ENCODE assay signal across 1 cellular context in genomic region chr5:60821488-60822284, GRCh38.
TF ChIP-seq lines count a peak whose summit lies in the region.

No MANE protein-coding gene starts in this region.

TF ChIP-seq in K562, 482 proteins besides CTCF, POLR2A, EP300 and RAD21 (continued from another document):
- TF ChIP-seq, protein P1, sequence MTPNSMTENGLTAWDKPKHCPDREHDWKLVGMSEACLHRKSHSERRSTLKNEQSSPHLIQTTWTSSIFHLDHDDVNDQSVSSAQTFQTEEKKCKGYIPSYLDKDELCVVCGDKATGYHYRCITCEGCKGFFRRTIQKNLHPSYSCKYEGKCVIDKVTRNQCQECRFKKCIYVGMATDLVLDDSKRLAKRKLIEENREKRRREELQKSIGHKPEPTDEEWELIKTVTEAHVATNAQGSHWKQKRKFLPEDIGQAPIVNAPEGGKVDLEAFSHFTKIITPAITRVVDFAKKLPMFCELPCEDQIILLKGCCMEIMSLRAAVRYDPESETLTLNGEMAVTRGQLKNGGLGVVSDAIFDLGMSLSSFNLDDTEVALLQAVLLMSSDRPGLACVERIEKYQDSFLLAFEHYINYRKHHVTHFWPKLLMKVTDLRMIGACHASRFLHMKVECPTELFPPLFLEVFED (CRISPR knock-in tag; conservative IDR thresholded peaks at IDR 0.05), result no peak
- TF ChIP-seq ZC3H4 (CRISPR knock-in tag; IDR thresholded peaks at IDR 0.05; ENCODE audit: borderline replicate concordance), result no peak
- no peak for TF ChIP-seq PHTF2 (CRISPR knock-in tag; IDR thresholded peaks at IDR 0.05)
- TF ChIP-seq, protein P2, sequence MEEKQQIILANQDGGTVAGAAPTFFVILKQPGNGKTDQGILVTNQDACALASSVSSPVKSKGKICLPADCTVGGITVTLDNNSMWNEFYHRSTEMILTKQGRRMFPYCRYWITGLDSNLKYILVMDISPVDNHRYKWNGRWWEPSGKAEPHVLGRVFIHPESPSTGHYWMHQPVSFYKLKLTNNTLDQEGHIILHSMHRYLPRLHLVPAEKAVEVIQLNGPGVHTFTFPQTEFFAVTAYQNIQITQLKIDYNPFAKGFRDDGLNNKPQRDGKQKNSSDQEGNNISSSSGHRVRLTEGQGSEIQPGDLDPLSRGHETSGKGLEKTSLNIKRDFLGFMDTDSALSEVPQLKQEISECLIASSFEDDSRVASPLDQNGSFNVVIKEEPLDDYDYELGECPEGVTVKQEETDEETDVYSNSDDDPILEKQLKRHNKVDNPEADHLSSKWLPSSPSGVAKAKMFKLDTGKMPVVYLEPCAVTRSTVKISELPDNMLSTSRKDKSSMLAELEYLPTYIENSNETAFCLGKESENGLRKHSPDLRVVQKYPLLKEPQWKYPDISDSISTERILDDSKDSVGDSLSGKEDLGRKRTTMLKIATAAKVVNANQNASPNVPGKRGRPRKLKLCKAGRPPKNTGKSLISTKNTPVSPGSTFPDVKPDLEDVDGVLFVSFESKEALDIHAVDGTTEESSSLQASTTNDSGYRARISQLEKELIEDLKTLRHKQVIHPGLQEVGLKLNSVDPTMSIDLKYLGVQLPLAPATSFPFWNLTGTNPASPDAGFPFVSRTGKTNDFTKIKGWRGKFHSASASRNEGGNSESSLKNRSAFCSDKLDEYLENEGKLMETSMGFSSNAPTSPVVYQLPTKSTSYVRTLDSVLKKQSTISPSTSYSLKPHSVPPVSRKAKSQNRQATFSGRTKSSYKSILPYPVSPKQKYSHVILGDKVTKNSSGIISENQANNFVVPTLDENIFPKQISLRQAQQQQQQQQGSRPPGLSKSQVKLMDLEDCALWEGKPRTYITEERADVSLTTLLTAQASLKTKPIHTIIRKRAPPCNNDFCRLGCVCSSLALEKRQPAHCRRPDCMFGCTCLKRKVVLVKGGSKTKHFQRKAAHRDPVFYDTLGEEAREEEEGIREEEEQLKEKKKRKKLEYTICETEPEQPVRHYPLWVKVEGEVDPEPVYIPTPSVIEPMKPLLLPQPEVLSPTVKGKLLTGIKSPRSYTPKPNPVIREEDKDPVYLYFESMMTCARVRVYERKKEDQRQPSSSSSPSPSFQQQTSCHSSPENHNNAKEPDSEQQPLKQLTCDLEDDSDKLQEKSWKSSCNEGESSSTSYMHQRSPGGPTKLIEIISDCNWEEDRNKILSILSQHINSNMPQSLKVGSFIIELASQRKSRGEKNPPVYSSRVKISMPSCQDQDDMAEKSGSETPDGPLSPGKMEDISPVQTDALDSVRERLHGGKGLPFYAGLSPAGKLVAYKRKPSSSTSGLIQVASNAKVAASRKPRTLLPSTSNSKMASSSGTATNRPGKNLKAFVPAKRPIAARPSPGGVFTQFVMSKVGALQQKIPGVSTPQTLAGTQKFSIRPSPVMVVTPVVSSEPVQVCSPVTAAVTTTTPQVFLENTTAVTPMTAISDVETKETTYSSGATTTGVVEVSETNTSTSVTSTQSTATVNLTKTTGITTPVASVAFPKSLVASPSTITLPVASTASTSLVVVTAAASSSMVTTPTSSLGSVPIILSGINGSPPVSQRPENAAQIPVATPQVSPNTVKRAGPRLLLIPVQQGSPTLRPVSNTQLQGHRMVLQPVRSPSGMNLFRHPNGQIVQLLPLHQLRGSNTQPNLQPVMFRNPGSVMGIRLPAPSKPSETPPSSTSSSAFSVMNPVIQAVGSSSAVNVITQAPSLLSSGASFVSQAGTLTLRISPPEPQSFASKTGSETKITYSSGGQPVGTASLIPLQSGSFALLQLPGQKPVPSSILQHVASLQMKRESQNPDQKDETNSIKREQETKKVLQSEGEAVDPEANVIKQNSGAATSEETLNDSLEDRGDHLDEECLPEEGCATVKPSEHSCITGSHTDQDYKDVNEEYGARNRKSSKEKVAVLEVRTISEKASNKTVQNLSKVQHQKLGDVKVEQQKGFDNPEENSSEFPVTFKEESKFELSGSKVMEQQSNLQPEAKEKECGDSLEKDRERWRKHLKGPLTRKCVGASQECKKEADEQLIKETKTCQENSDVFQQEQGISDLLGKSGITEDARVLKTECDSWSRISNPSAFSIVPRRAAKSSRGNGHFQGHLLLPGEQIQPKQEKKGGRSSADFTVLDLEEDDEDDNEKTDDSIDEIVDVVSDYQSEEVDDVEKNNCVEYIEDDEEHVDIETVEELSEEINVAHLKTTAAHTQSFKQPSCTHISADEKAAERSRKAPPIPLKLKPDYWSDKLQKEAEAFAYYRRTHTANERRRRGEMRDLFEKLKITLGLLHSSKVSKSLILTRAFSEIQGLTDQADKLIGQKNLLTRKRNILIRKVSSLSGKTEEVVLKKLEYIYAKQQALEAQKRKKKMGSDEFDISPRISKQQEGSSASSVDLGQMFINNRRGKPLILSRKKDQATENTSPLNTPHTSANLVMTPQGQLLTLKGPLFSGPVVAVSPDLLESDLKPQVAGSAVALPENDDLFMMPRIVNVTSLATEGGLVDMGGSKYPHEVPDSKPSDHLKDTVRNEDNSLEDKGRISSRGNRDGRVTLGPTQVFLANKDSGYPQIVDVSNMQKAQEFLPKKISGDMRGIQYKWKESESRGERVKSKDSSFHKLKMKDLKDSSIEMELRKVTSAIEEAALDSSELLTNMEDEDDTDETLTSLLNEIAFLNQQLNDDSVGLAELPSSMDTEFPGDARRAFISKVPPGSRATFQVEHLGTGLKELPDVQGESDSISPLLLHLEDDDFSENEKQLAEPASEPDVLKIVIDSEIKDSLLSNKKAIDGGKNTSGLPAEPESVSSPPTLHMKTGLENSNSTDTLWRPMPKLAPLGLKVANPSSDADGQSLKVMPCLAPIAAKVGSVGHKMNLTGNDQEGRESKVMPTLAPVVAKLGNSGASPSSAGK (IDR thresholded peaks at IDR 0.05), result no peak
- TF ChIP-seq PHB2 (IDR thresholded peaks at IDR 0.05; ENCODE audit: low read depth), result no peak
- no peak for TF ChIP-seq GTF2F1 (IDR thresholded peaks at IDR 0.05; ENCODE audit: low read depth, low read length)
- TF ChIP-seq KLF6 (CRISPR knock-in tag; IDR thresholded peaks at IDR 0.05; ENCODE audit: borderline replicate concordance), result no peak
- TF ChIP-seq IRF9 (tag; IDR thresholded peaks at IDR 0.05), result no peak; the same call in 1 of the 2 replicates
- TF ChIP-seq ZNF174 (CRISPR knock-in tag; IDR thresholded peaks at IDR 0.05), result 0 out of 2 replicates have a peak, but pooled peaks have one; percentile 9
- TF ChIP-seq TAL1 (IDR thresholded peaks at IDR 0.05), result no peak
